8 cellular contexts compared by ENCODE assay signal in the genomic region with DNA sequence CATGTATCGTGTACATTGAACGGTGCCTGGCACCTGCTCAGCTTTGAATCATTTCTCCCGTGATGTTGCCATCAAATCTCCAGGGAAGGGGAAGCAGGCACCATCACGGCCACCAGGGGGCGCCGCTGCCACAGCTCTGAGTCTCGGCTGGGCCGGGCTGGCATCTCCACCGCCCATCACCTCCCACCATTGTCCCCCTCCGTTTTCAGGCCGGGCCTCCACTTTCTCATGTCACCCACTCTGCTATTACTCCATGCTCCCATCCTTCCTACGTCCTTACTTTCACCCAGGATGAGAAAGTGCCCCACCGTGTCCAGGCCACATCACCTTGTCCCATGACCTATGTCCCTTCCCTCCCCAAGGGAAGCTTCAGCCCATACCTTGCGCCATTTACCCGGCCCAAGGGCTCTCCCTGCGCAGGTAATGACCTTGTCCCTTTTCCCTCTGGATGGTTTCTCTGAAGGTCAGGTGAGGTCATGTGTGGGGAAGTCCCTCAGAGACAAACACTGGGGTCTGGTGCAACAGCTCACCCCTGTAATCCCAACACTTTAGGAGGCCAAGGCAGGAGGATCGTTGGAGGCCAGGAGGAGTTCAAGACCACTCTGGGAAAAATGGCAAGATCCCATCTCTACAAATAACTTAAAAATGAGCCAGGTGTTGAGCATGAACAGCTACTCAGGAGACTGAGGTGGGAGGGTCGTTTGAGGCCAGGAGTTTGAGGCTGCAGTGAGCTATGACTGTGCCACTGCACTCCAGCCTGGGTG. TPM values are rescaled to one million over a fixed set of nuclear protein-coding genes. Genes with fewer than 3 reads are reported as not detected.
DNase-seq lines count a peak whose midpoint lies in the region; ATAC-seq and TF ChIP-seq lines count a peak whose summit lies in the region.

No MANE protein-coding gene starts in this region.

- no peak overlapping the region for H2BK120ac ChIP-seq in IMR-90 (ENCODE audit: low read depth, low read length)

- no peaks in the 10 kb centered on the region for H3K9me3 ChIP-seq in IMR-90 (ENCODE audit: control insufficient read depth, insufficient read depth, low read length)
- no peaks in the 10 kb centered on the region for H3K9me3 ChIP-seq in naive thymus-derived CD4-positive, alpha-beta T cell (ENCODE audit: control insufficient read depth in 2 of 3, low read length in 3 of 3)

- H2AK5ac ChIP-seq in IMR-90 (ENCODE audit: low read depth, low read length), result no peak overlapping the region

- H2BK15ac ChIP-seq in IMR-90 (ENCODE audit: low read depth, low read length), result no peak overlapping the region

- H3K18ac ChIP-seq in IMR-90 (ENCODE audit: low read depth, low read length), result no peak overlapping the region

- dilution Hi-C loops in IMR-90 (cut with HindIII; ENCODE audit: low sequenced_read_pairs, unreplicated experiment), result no loop called here

- no peak overlapping the region for H3K4me3 Mint-ChIP-seq in naive thymus-derived CD4-positive, alpha-beta T cell
- no peak overlapping the region for H3K4me3 Mint-ChIP-seq in stimulated activated effector memory CD8-positive, alpha-beta T cell treated with anti-CD3 and anti-CD28 coated beads, Interleukin-12 subunit alpha, Interleukin-12 subunit beta, amount 100 ng/mL, for 72 hours

- BruUV-seq in IMR-90 (replicated peaks; lab: Mats Ljungman, UMichigan), result no TSS peak

- H3K27ac ChIP-seq in IMR-90 (ENCODE audit: insufficient read depth, low read length), result no peak overlapping the region
- no peak overlapping the region for H3K27ac ChIP-seq in naive thymus-derived CD4-positive, alpha-beta T cell (ENCODE audit: low read depth, low read length)

- peak; percentile 91 for TF ChIP-seq RAD21 in IMR-90 (IDR thresholded peaks at IDR 0.05; ENCODE audit: low read length)

- H3K36me3 Mint-ChIP-seq in naive thymus-derived CD4-positive, alpha-beta T cell, result no peaks in the 10 kb centered on the region
- H3K36me3 Mint-ChIP-seq in stimulated activated effector memory CD8-positive, alpha-beta T cell treated with anti-CD3 and anti-CD28 coated beads, Interleukin-12 subunit alpha, Interleukin-12 subunit beta, amount 100 ng/mL, for 72 hours, result no peaks in the 10 kb centered on the region

- no peak overlapping the region for H3K4me3 ChIP-seq in IMR-90 (ENCODE audit: insufficient read depth, low read depth, low read length)
- H3K4me3 ChIP-seq in naive thymus-derived CD4-positive, alpha-beta T cell (ENCODE audit: low read length), result no peak overlapping the region

- H4K91ac ChIP-seq in IMR-90 (ENCODE audit: insufficient read depth, low read depth, low read length), result no peak overlapping the region

- CTCF ChIA-PET in IMR-90 (lab: Yijun Ruan, JAX), result interaction anchor here (0.5 to 5.7 kb wide), 14 partner anchors 9 to 877 kb away, joined by 3 to 81 read pairs (median 4); no protein-coding TSS in a partner anchor
- CTCF ChIA-PET in naive thymus-derived CD4-positive, alpha-beta T cell (lab: Charles Lee), result interaction anchor here (0.6 to 4.5 kb wide), 13 partner anchors 9 to 956 kb away, joined by 3 to 85 read pairs (median 3); no protein-coding TSS in a partner anchor

- POLR2A ChIA-PET in IMR-90 (lab: Charles Lee; ENCODE audit: unreplicated experiment), result interaction anchor here (0.7 kb wide), 1 partner anchor 147 kb away, joined by 4 read pairs; no protein-coding TSS in a partner anchor
- POLR2A ChIA-PET in naive thymus-derived CD4-positive, alpha-beta T cell (lab: Charles Lee), result no interaction called here

- no peaks in the 10 kb centered on the region for H3K79me1 ChIP-seq in IMR-90 (ENCODE audit: low read depth in 1 of 2, low read length in 2 of 2)

- in situ Hi-C loops in IMR-90 (cut with MboI; ENCODE audit: low sequenced_read_pairs), result loop anchor here (5.0 to 10.0 kb wide), 2 partner anchors 141 to 213 kb away; no protein-coding TSS in a partner anchor

- H2BK20ac ChIP-seq in IMR-90 (ENCODE audit: low read depth, low read length), result no peak overlapping the region

- peaks cover 0 to 5% (median 5%) of the 10 kb centered on the region in 7 donors for H3K4me1 Mint-ChIP-seq in naive thymus-derived CD4-positive, alpha-beta T cell
- peaks cover 6% of the 10 kb centered on the region for H3K4me1 Mint-ChIP-seq in stimulated activated effector memory CD8-positive, alpha-beta T cell treated with anti-CD3 and anti-CD28 coated beads, Interleukin-12 subunit alpha, Interleukin-12 subunit beta, amount 100 ng/mL, for 72 hours

- no peak overlapping the region for H4K5ac ChIP-seq in IMR-90 (ENCODE audit: low read depth, low read length)

- no peak overlapping the region for H3K23ac ChIP-seq in IMR-90 (ENCODE audit: low read depth, low read length)

- H3K9me3 Mint-ChIP-seq in naive thymus-derived CD4-positive, alpha-beta T cell, result no peaks in the 10 kb centered on the region
- no peaks in the 10 kb centered on the region for H3K9me3 Mint-ChIP-seq in stimulated activated effector memory CD8-positive, alpha-beta T cell treated with anti-CD3 and anti-CD28 coated beads, Interleukin-12 subunit alpha, Interleukin-12 subunit beta, amount 100 ng/mL, for 72 hours

- no peak for TF ChIP-seq POLR2A in IMR-90 (IDR thresholded peaks at IDR 0.05; ENCODE audit: low read depth, low read length)

- no peak overlapping the region for H3K9ac ChIP-seq in IMR-90 (ENCODE audit: low read depth, low read length)

- H4K8ac ChIP-seq in IMR-90 (ENCODE audit: low read depth in 2 of 2, low read length in 2 of 2), result no peak overlapping the region

- H2AFZ ChIP-seq in IMR-90 (replicated peaks; ENCODE audit: low read length, poor library complexity), result peak overlapping the region; percentile 69

- intact Hi-C loops in IMR-90 (cut with micrococcal nuclease), result loop anchor here (1.0 to 5.0 kb wide), 4 partner anchors 86 to 821 kb away; a partner anchor contains a TSS
- intact Hi-C loops in naive thymus-derived CD4-positive, alpha-beta T cell (cut with micrococcal nuclease), result loop anchor here (1.0 to 5.0 kb wide), 5 partner anchors 85 to 821 kb away; a partner anchor contains a TSS

- TF ChIP-seq CTCF in IMR-90 (conservative IDR thresholded peaks at IDR 0.05; ENCODE audit: low read depth, low read length), result peak; percentile 90

- H3K4me1 ChIP-seq in IMR-90 (ENCODE audit: control insufficient read depth, insufficient read depth, low read length), result no peaks in the 10 kb centered on the region
- no peaks in the 10 kb centered on the region for H3K4me1 ChIP-seq in naive thymus-derived CD4-positive, alpha-beta T cell (ENCODE audit: control insufficient read depth in 2 of 2, insufficient read depth in 2 of 2, low read length in 2 of 2)

- H3K27me3 Mint-ChIP-seq in naive thymus-derived CD4-positive, alpha-beta T cell, result peaks cover 0 to 10% (median 7%) of the 10 kb centered on the region in 5 donors

- H3K4ac ChIP-seq in IMR-90 (ENCODE audit: low read depth, low read length), result no peak overlapping the region

- peak overlapping the region in 1 of 9 donors; percentile 27 for H3K27ac Mint-ChIP-seq in naive thymus-derived CD4-positive, alpha-beta T cell
- no peak overlapping the region for H3K27ac Mint-ChIP-seq in stimulated activated effector memory CD8-positive, alpha-beta T cell treated with anti-CD3 and anti-CD28 coated beads, Interleukin-12 subunit alpha, Interleukin-12 subunit beta, amount 100 ng/mL, for 72 hours

- WGBS in IMR-90 (ENCODE audit: extremely low coverage in 2 of 2, insufficient read length in 1 of 2), 2 experiments, result 20% methylated on average over 4 of the region's 18 CpGs; no CpG with 5 or more reads in 1 of the 2 experiments

- peak; percentile 80 for DNase-seq in CD1c-positive myeloid dendritic cell (ENCODE audit: extremely low spot score)
- DNase-seq in IMR-90, result peak; percentile 37
- DNase-seq in OCI-M2 (lab: John Stamatoyannopoulos, UW; ENCODE audit: unreplicated experiment), result peak; percentile 15
- peak; percentile 69 for DNase-seq in activated T-cell treated with anti-CD3 and anti-CD28 coated beads for 24 hours (ENCODE audit: low read depth)
- DNase-seq in naive thymus-derived CD4-positive, alpha-beta T cell, result peak; percentile 44 to 84 (median 72)
- peak; percentile 80 to 91 for DNase-seq in stimulated activated effector memory CD8-positive, alpha-beta T cell treated with anti-CD3 and anti-CD28 coated beads, Interleukin-12 subunit alpha, Interleukin-12 subunit beta, amount 100 ng/mL, for 72 hours (ENCODE audit: low spot score in 2 of 2)

- H4K20me1 ChIP-seq in IMR-90 (ENCODE audit: insufficient read depth, low read length), result no peaks in the 10 kb centered on the region

- H2BK5ac ChIP-seq in IMR-90 (ENCODE audit: low read depth, low read length, poor library complexity, severe bottlenecking), result no peak overlapping the region

- H3K56ac ChIP-seq in IMR-90 (ENCODE audit: extremely low read depth, insufficient read depth, low read length), result no peak overlapping the region

- H3K9me1 ChIP-seq in IMR-90 (ENCODE audit: insufficient read depth, low read length), result no peaks in the 10 kb centered on the region

- peaks cover 2% of the 10 kb centered on the region; the same call in 1 of the 2 replicates for H3K27me3 ChIP-seq in IMR-90 (ENCODE audit: control insufficient read depth, insufficient read depth, low read length)
- no peaks in the 10 kb centered on the region for H3K27me3 ChIP-seq in naive thymus-derived CD4-positive, alpha-beta T cell (ENCODE audit: control insufficient read depth in 2 of 2, insufficient read depth in 2 of 2, low read length in 2 of 2)

- no peak overlapping the region; the same call in 1 of the 2 replicates for H3K4me2 ChIP-seq in IMR-90 (ENCODE audit: low read depth, low read length)

- ATAC-seq in GM21360 (IDR thresholded peaks at IDR 0.05; ENCODE audit: unreplicated experiment) (peak; percentile 62), IMR-90 (ENCODE audit: low read depth) (peak; percentile 94), esophagus mucosa (peak; percentile 90)
- ATAC-seq in naive thymus-derived CD4-positive, alpha-beta T cell, result peak; percentile 88
- peak; percentile 85 for ATAC-seq in stimulated activated effector memory CD8-positive, alpha-beta T cell treated with anti-CD3 and anti-CD28 coated beads, Interleukin-12 subunit alpha, Interleukin-12 subunit beta, amount 100 ng/mL, for 72 hours

- no peaks in the 10 kb centered on the region for H3K36me3 ChIP-seq in IMR-90 (ENCODE audit: control insufficient read depth, insufficient read depth, low read length)
- no peaks in the 10 kb centered on the region for H3K36me3 ChIP-seq in naive thymus-derived CD4-positive, alpha-beta T cell (ENCODE audit: control insufficient read depth in 2 of 3, insufficient read depth in 3 of 3, low read length in 3 of 3)

- H3K14ac ChIP-seq in IMR-90 (replicated peaks; ENCODE audit: low read depth, low read length), result no peak overlapping the region

- peak overlapping the region; percentile 3 for H2AK9ac ChIP-seq in IMR-90 (replicated peaks; ENCODE audit: low read depth, low read length, poor library complexity)

TF ChIP-seq in IMR-90, 13 proteins besides CTCF, POLR2A, EP300 and RAD21:
- TF ChIP-seq FOS (IDR thresholded peaks at IDR 0.05; ENCODE audit: low read depth, low read length) (no peak), SMC3 (IDR thresholded peaks at IDR 0.05; ENCODE audit: low read depth, low read length) (peak; percentile 90)

RNA-seq across cellular contexts. Expression of a gene that starts 31.8 kb away (rescaled TPM):
- not detected in 2 replicates for total RNA-seq in IMR-90 (2012; rRNA removed)
- not detected in 2 replicates for polyA plus RNA-seq in IMR-90 (2012; rRNA removed)
- polyA plus RNA-seq in IMR-90 (2012; cell fraction: cytosol; rRNA removed), result not detected in 2 replicates
- polyA plus RNA-seq in IMR-90 (2012; cell fraction: nucleus; rRNA removed; ENCODE audit: low replicate concordance), result not detected in 2 replicates
- total RNA-seq in esophagus mucosa, result not detected
- not detected for total RNA-seq in naive thymus-derived CD4-positive, alpha-beta T cell
- not detected for polyA plus RNA-seq in naive thymus-derived CD4-positive, alpha-beta T cell

Comparison
In these comparisons a context has a peak if more than half of its experiments do, and no peak if none do; other contexts are left out.
1. DNase-seq: peak in every context shown above with its lines; median percentile 86 in stimulated activated effector memory CD8-positive, alpha-beta T cell treated with anti-CD3 and anti-CD28 coated beads, Interleukin-12 subunit alpha, Interleukin-12 subunit beta, amount 100 ng/mL, for 72 hours; 80 in CD1c-positive myeloid dendritic cell; 72 in naive thymus-derived CD4-positive, alpha-beta T cell; 69 in activated T-cell treated with anti-CD3 and anti-CD28 coated beads for 24 hours; 37 in IMR-90; 15 in OCI-M2.